In the genomic region with DNA sequence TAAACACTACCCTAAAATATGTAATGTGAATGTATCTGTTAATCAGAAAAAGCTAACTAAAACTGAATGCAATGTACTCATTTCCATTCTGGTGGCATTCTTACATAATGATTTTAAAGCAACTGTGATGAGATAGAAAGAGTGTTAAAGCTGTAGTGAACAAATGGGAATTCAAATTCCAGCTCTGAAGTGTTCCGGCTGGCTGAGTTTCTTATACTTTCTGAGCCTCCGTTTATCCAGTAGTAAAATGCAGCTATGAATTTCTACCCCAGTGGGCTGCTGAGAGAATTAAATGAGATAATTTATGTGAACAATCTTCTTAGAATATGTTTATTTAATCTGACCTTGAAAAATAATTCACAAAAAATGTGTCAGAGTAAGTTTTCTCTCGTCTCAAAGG, we compare ENCODE assay signal across 19 cellular contexts.
"Had no signal": no experiment of that assay in that cellular context is flagged by ENCODE, and none has a peak within 500 bp of the region (broad histone marks: within the 10 kb centered on the region; RNA-seq: fewer than 3 reads in every experiment).

No MANE protein-coding gene starts in this region.

- H3K27ac ChIP-seq: neural progenitor cell, pancreas, suprapubic skin had no signal

- H3K9ac ChIP-seq: neural progenitor cell had no signal

- H3K9me3 ChIP-seq: mucosa of descending colon, pancreas, suprapubic skin had no signal

- H3K4me1 Mint-ChIP-seq: activated CD4-positive, alpha-beta T cell treated with anti-CD3 and anti-CD28 coated beads, Interleukin-2, amount 10 ng/mL, durations not matched to agents 7 days and 5 days; activated naive CD4-positive, alpha-beta T cell treated with anti-CD3 and anti-CD28 coated beads, Interleukin-2, amount 50 U/mL, for 24 hours; naive B cell had no signal

- H3K27me3 ChIP-seq: neural progenitor cell, pancreas, suprapubic skin had no signal

- H3K27ac Mint-ChIP-seq: activated CD4-positive, alpha-beta T cell treated with anti-CD3 and anti-CD28 coated beads, Interleukin-2, amount 10 ng/mL, durations not matched to agents 7 days and 5 days; activated CD8-positive, alpha-beta T cell treated with anti-CD3 and anti-CD28 coated beads, Interleukin-2, amount 10 ng/mL, durations not matched to agents 7 days and 5 days; activated naive CD4-positive, alpha-beta T cell treated with anti-CD3 and anti-CD28 coated beads, Interleukin-2, amount 50 U/mL, for 24 hours; dendritic cell treated with granulocyte-macrophage colony-stimulating factor and Interleukin-4, amounts not matched to agents 40 ng/mL and 50 ng/mL, for 4 days; effector memory CD8-positive, alpha-beta T cell; naive B cell; neural progenitor cell; T-helper 1 cell treated with Interleukin-12 subunit alpha and Interleukin-12 subunit beta and Interleukin-4 antibody, amounts not matched to agents 30 μg/mL and 1 μg/mL, for 36 hours; type B pancreatic cell had no signal

- ATAC-seq: activated CD4-positive, CD25-positive, alpha-beta regulatory T cell treated with anti-CD3 and anti-CD28 coated beads, Interleukin-2, amount 50 U/mL, for 24 hours; activated CD8-positive, alpha-beta T cell treated with anti-CD3 and anti-CD28 coated beads, Interleukin-2, amount 10 ng/mL, durations not matched to agents 7 days and 5 days; activated T-cell treated with anti-CD3 and anti-CD28 coated beads, Interleukin-2, amount 50 U/mL, for 4 hours; effector memory CD8-positive, alpha-beta T cell; left cardiac atrium; mucosa of descending colon; pancreas; stimulated activated naive CD8-positive, alpha-beta T cell treated with anti-CD3 and anti-CD28 coated beads, Interleukin-15, Interleukin-2, amounts not matched to agents 100 U/mL and 50 U/mL, for 24 hours had no signal

- H3K4me3 ChIP-seq: mucosa of descending colon, neural progenitor cell, pancreas, suprapubic skin had no signal

- H3K4me2 ChIP-seq: neural progenitor cell had no signal

- H3K4me3 Mint-ChIP-seq: activated CD4-positive, alpha-beta T cell treated with anti-CD3 and anti-CD28 coated beads, Interleukin-2, amount 10 ng/mL, durations not matched to agents 7 days and 5 days; activated CD8-positive, alpha-beta T cell treated with anti-CD3 and anti-CD28 coated beads, Interleukin-2, amount 10 ng/mL, durations not matched to agents 7 days and 5 days; activated naive CD4-positive, alpha-beta T cell treated with anti-CD3 and anti-CD28 coated beads, Interleukin-2, amount 50 U/mL, for 24 hours; activated T-cell treated with anti-CD3 and anti-CD28 coated beads, Interleukin-2, amount 50 U/mL, for 4 hours; dendritic cell treated with granulocyte-macrophage colony-stimulating factor and Interleukin-4, amounts not matched to agents 40 ng/mL and 50 ng/mL, for 4 days; effector memory CD8-positive, alpha-beta T cell; naive B cell; neural progenitor cell; T-helper 1 cell treated with Interleukin-12 subunit alpha and Interleukin-12 subunit beta and Interleukin-4 antibody, amounts not matched to agents 30 μg/mL and 1 μg/mL, for 36 hours; type B pancreatic cell had no signal

- H2AFZ ChIP-seq: neural progenitor cell had no signal

- H3K27me3 Mint-ChIP-seq: activated CD4-positive, alpha-beta T cell treated with anti-CD3 and anti-CD28 coated beads, Interleukin-2, amount 10 ng/mL, durations not matched to agents 7 days and 5 days; activated naive CD4-positive, alpha-beta T cell treated with anti-CD3 and anti-CD28 coated beads, Interleukin-2, amount 50 U/mL, for 24 hours; dendritic cell treated with granulocyte-macrophage colony-stimulating factor and Interleukin-4, amounts not matched to agents 40 ng/mL and 50 ng/mL, for 4 days; effector memory CD8-positive, alpha-beta T cell; naive B cell; type B pancreatic cell had no signal

- H3K9me3 Mint-ChIP-seq: activated CD4-positive, alpha-beta T cell treated with anti-CD3 and anti-CD28 coated beads, Interleukin-2, amount 10 ng/mL, durations not matched to agents 7 days and 5 days; activated naive CD4-positive, alpha-beta T cell treated with anti-CD3 and anti-CD28 coated beads, Interleukin-2, amount 50 U/mL, for 24 hours; activated T-cell treated with anti-CD3 and anti-CD28 coated beads, Interleukin-2, amount 50 U/mL, for 4 hours; dendritic cell treated with granulocyte-macrophage colony-stimulating factor and Interleukin-4, amounts not matched to agents 40 ng/mL and 50 ng/mL, for 4 days; effector memory CD8-positive, alpha-beta T cell; naive B cell; T-helper 1 cell treated with Interleukin-12 subunit alpha and Interleukin-12 subunit beta and Interleukin-4 antibody, amounts not matched to agents 30 μg/mL and 1 μg/mL, for 36 hours; type B pancreatic cell had no signal

- H3K36me3 ChIP-seq: neural progenitor cell, pancreas, suprapubic skin had no signal

- H3K36me3 Mint-ChIP-seq: activated naive CD4-positive, alpha-beta T cell treated with anti-CD3 and anti-CD28 coated beads, Interleukin-2, amount 50 U/mL, for 24 hours; naive B cell; type B pancreatic cell had no signal

- DNase-seq: activated CD4-positive, alpha-beta T cell treated with anti-CD3 and anti-CD28 coated beads, Interleukin-2, amount 10 ng/mL, durations not matched to agents 7 days and 5 days; activated CD8-positive, alpha-beta T cell treated with anti-CD3 and anti-CD28 coated beads, Interleukin-2, amount 10 ng/mL, durations not matched to agents 7 days and 5 days; activated T-cell treated with anti-CD3 and anti-CD28 coated beads, Interleukin-2, amount 50 U/mL, for 4 hours; effector memory CD8-positive, alpha-beta T cell; left cardiac atrium; mammary epithelial cell; mucosa of descending colon; naive B cell; pancreas; stimulated activated CD4-positive, alpha-beta T cell treated with anti-CD3 and anti-CD28 coated beads, Interleukin-12 subunit alpha, Interleukin-12 subunit beta, amount 100 ng/mL, for 4 hours; stimulated activated CD4-positive, alpha-beta T cell treated with anti-CD3 and anti-CD28 coated beads, Interleukin-2, amount 100 ng/mL, for 24 hours; stimulated activated naive CD8-positive, alpha-beta T cell treated with anti-CD3 and anti-CD28 coated beads, Interleukin-15, Interleukin-2, amounts not matched to agents 100 U/mL and 50 U/mL, for 24 hours had no signal

- H3K4me1 ChIP-seq: neural progenitor cell, pancreas had no signal
